ENCODE assay signal across 26 cellular contexts in the genomic region with DNA sequence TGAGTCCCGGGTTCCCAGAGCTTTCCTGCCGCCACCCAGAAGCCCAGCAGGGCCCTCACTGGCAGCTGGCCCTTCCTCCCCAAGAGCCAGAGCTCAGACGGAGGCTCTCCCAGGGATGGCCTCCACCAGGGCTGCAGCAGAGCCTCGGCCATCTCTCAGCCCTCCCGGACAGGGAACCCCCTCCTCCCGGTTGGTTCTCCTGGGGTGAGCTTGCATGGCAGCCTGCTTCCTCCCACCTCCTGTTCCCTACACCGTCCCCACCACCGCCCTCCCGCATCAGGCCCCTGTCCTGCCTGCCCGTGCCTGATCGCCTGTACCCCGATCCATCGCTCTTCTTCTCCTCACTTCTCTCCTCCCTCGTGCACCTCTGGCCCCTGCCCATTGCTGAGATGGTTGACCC. TPM values are rescaled to one million over a fixed set of nuclear protein-coding genes. Genes with fewer than 3 reads are reported as not detected.
"Had no signal": no experiment of that assay in that cellular context is flagged by ENCODE, and none has a peak within 500 bp of the region (broad histone marks: within the 10 kb centered on the region; RNA-seq: fewer than 3 reads in every experiment).

No MANE protein-coding gene starts in this region.

- H3K27me3 Mint-ChIP-seq: activated CD4-positive, alpha-beta T cell treated with anti-CD3 and anti-CD28 coated beads, Interleukin-2, amount 10 ng/mL, durations not matched to agents 7 days and 5 days; activated naive CD4-positive, alpha-beta T cell treated with anti-CD3 and anti-CD28 coated beads, Interleukin-2, amount 50 U/mL, for 24 hours had no signal

- H3K4me3 ChIP-seq: cardiac muscle cell, MG63, SK-N-MC had no signal

- H3K9me3 ChIP-seq: MG63 had no signal

- H3K27ac Mint-ChIP-seq: activated CD4-positive, alpha-beta memory T cell treated with anti-CD3 and anti-CD28 coated beads, Interleukin-2, amount 10 ng/mL, durations not matched to agents 7 days and 5 days; activated CD4-positive, alpha-beta T cell treated with anti-CD3 and anti-CD28 coated beads, Interleukin-2, amount 10 ng/mL, durations not matched to agents 7 days and 5 days; activated naive CD4-positive, alpha-beta T cell treated with anti-CD3 and anti-CD28 coated beads, Interleukin-2, amount 50 U/mL, for 24 hours; T-cell had no signal

- H3K27ac ChIP-seq: brain microvascular endothelial cell, cardiac muscle cell, SK-N-MC, VCaP had no signal

- H3K9me3 Mint-ChIP-seq: activated CD4-positive, alpha-beta memory T cell treated with anti-CD3 and anti-CD28 coated beads, Interleukin-2, amount 10 ng/mL, durations not matched to agents 7 days and 5 days; activated CD4-positive, alpha-beta T cell treated with anti-CD3 and anti-CD28 coated beads, Interleukin-2, amount 10 ng/mL, durations not matched to agents 7 days and 5 days; activated naive CD4-positive, alpha-beta T cell treated with anti-CD3 and anti-CD28 coated beads, Interleukin-2, amount 50 U/mL, for 24 hours; T-cell had no signal

- DNase-seq: activated CD4-positive, alpha-beta memory T cell treated with anti-CD3 and anti-CD28 coated beads, Interleukin-2, amount 10 ng/mL, durations not matched to agents 7 days and 5 days; activated CD4-positive, alpha-beta T cell treated with anti-CD3 and anti-CD28 coated beads, Interleukin-2, amount 10 ng/mL, durations not matched to agents 7 days and 5 days; activated CD4-positive, CD25-positive, alpha-beta regulatory T cell; activated CD8-positive, alpha-beta memory T cell treated with anti-CD3 and anti-CD28 coated beads, Interleukin-2, amount 50 U/mL, for 48 hours; activated naive CD4-positive, alpha-beta T cell; activated T-cell treated with anti-CD3 and anti-CD28 coated beads, Interleukin-2, amount 50 U/mL, for 1 hour; brain microvascular endothelial cell; MG63; MV-4-11; NCI-H1092 treated with DMSO at 0.1 percent for 48 hours; NCI-H1417 treated with DMSO at 0.1 percent for 48 hours; NCI-H1694; NCI-H2029; NCI-H2107; NCI-H2171 treated with DMSO at 0.1 percent for 48 hours; NCI-H226; NCI-H526 treated with DMSO at 0.1 percent for 48 hours; NCI-H82; RPMI8226; T-cell had no signal

- H3K4me1 Mint-ChIP-seq: activated CD4-positive, alpha-beta memory T cell treated with anti-CD3 and anti-CD28 coated beads, Interleukin-2, amount 10 ng/mL, durations not matched to agents 7 days and 5 days; activated CD4-positive, alpha-beta T cell treated with anti-CD3 and anti-CD28 coated beads, Interleukin-2, amount 10 ng/mL, durations not matched to agents 7 days and 5 days; activated naive CD4-positive, alpha-beta T cell treated with anti-CD3 and anti-CD28 coated beads, Interleukin-2, amount 50 U/mL, for 24 hours; T-cell had no signal

- H3K36me3 ChIP-seq: brain microvascular endothelial cell, cardiac muscle cell, MG63 had no signal

- H3K36me3 Mint-ChIP-seq: activated naive CD4-positive, alpha-beta T cell treated with anti-CD3 and anti-CD28 coated beads, Interleukin-2, amount 50 U/mL, for 24 hours; T-cell had no signal

- ATAC-seq: Right ventricle myocardium inferior, T-cell had no signal

- H3K27me3 ChIP-seq: cardiac muscle cell, MG63 had no signal

- H3K4me3 Mint-ChIP-seq: activated CD4-positive, alpha-beta memory T cell treated with anti-CD3 and anti-CD28 coated beads, Interleukin-2, amount 10 ng/mL, durations not matched to agents 7 days and 5 days; activated CD4-positive, alpha-beta T cell treated with anti-CD3 and anti-CD28 coated beads, Interleukin-2, amount 10 ng/mL, durations not matched to agents 7 days and 5 days; activated naive CD4-positive, alpha-beta T cell treated with anti-CD3 and anti-CD28 coated beads, Interleukin-2, amount 50 U/mL, for 24 hours; T-cell had no signal

RNA-seq across cellular contexts. Expression of a gene that starts 24.1 kb away (rescaled TPM):
- total RNA-seq: cardiac muscle cell, NCI-H460, Right ventricle myocardium inferior had no signal
